In genomic region chr12:65015850-65016249, GRCh38 we compare ENCODE assay signal across 1 cellular context.
TF ChIP-seq lines count a peak whose summit lies in the region.

No MANE protein-coding gene starts in this region.

TF ChIP-seq in HepG2, 621 proteins besides CTCF, POLR2A, EP300 and RAD21 (continued from another document):
- TF ChIP-seq HNF1A (IDR thresholded peaks at IDR 0.05; ENCODE audit: low read depth): peak; percentile 68
- peak; percentile 29; the same call in 1 of the 2 replicates for TF ChIP-seq HNF1A (CRISPR knock-in tag; IDR thresholded peaks at IDR 0.05; ENCODE audit: borderline replicate concordance)
- TF ChIP-seq ATRX (CRISPR knock-in tag; IDR thresholded peaks at IDR 0.05; ENCODE audit: borderline replicate concordance): no peak
- TF ChIP-seq MBD4 (IDR thresholded peaks at IDR 0.05; ENCODE audit: borderline replicate concordance, low read length): no peak
- peak; percentile 94 for TF ChIP-seq HNF4A (CRISPR knock-in tag; IDR thresholded peaks at IDR 0.05)
- TF ChIP-seq CCDC6 (CRISPR knock-in tag; IDR thresholded peaks at IDR 0.05): no peak
- 0 out of 2 replicates have a peak, but pooled peaks have one; percentile 21 for TF ChIP-seq MAX (IDR thresholded peaks at IDR 0.05)
- TF ChIP-seq ATF7 (IDR thresholded peaks at IDR 0.05): no peak
- no peak for TF ChIP-seq ATF7 (CRISPR knock-in tag; IDR thresholded peaks at IDR 0.05)
- TF ChIP-seq CREM (IDR thresholded peaks at IDR 0.05): peak; percentile 53; the same call in 1 of the 2 replicates
- TF ChIP-seq CREM (CRISPR knock-in tag; IDR thresholded peaks at IDR 0.05): no peak
- TF ChIP-seq LCORL (IDR thresholded peaks at IDR 0.05): no peak
- TF ChIP-seq LCORL (CRISPR knock-in tag; IDR thresholded peaks at IDR 0.05): 0 out of 2 replicates have a peak, but pooled peaks have one; percentile 34
- TF ChIP-seq HOMEZ (CRISPR knock-in tag; IDR thresholded peaks at IDR 0.05; ENCODE audit: low read depth): peak; percentile 61; the same call in 1 of the 2 replicates
- TF ChIP-seq HNF4G (IDR thresholded peaks at IDR 0.05; ENCODE audit: borderline replicate concordance, low read depth, low read length): peak; percentile 91
- TF ChIP-seq HNF4G (CRISPR knock-in tag; IDR thresholded peaks at IDR 0.05; ENCODE audit: borderline replicate concordance, low read depth): no peak
- 0 out of 2 replicates have a peak, but pooled peaks have one; percentile 18 for TF ChIP-seq DPF2 (CRISPR knock-in tag; IDR thresholded peaks at IDR 0.05; ENCODE audit: borderline replicate concordance, low read depth)
- TF ChIP-seq TFDP2 (CRISPR knock-in tag; IDR thresholded peaks at IDR 0.05): no peak
- peak; percentile 71 for TF ChIP-seq ZMYM4 (CRISPR knock-in tag; IDR thresholded peaks at IDR 0.05)
- 0 out of 2 replicates have a peak, but pooled peaks have one; percentile 13 for TF ChIP-seq TCF7 (IDR thresholded peaks at IDR 0.05; ENCODE audit: low read depth)
- peak; percentile 40; the same call in 1 of the 2 replicates for TF ChIP-seq ETV5 (CRISPR knock-in tag; IDR thresholded peaks at IDR 0.05; ENCODE audit: borderline replicate concordance)
- TF ChIP-seq HDAC1 (CRISPR knock-in tag; IDR thresholded peaks at IDR 0.05): peak; percentile 30; the same call in 1 of the 2 replicates
- TF ChIP-seq NR2C2 (CRISPR knock-in tag; IDR thresholded peaks at IDR 0.05; ENCODE audit: borderline replicate concordance): no peak
- TF ChIP-seq ASH2L (IDR thresholded peaks at IDR 0.05; ENCODE audit: insufficient read length, low read depth, low read length): peak; percentile 88
- no peak for TF ChIP-seq GABPA (IDR thresholded peaks at IDR 0.05; ENCODE audit: low read depth, low read length)
- TF ChIP-seq GABPA (CRISPR knock-in tag; IDR thresholded peaks at IDR 0.05; ENCODE audit: low read depth): peak; percentile 18; the same call in 1 of the 2 replicates
- peak; percentile 45; the same call in 1 of the 2 replicates for TF ChIP-seq MIXL1 (CRISPR knock-in tag; IDR thresholded peaks at IDR 0.05)
- TF ChIP-seq KDM6A (CRISPR knock-in tag; IDR thresholded peaks at IDR 0.05; ENCODE audit: low read depth): peak; percentile 78
- TF ChIP-seq PATZ1 (CRISPR knock-in tag; IDR thresholded peaks at IDR 0.05): peak; percentile 25; the same call in 1 of the 2 replicates
- TF ChIP-seq SIX4 (CRISPR knock-in tag; IDR thresholded peaks at IDR 0.05): no peak
- TF ChIP-seq EHMT2 (IDR thresholded peaks at IDR 0.05; ENCODE audit: borderline replicate concordance, low read depth, low read length): peak; percentile 56; the same call in 1 of the 2 replicates
- peak; percentile 68; the same call in 1 of the 2 replicates for TF ChIP-seq AHDC1 (CRISPR knock-in tag; IDR thresholded peaks at IDR 0.05; ENCODE audit: borderline replicate concordance)
- TF ChIP-seq HNF1B (CRISPR knock-in tag; IDR thresholded peaks at IDR 0.05): 0 out of 2 replicates have a peak, but pooled peaks have one; percentile 20
- TF ChIP-seq ISL2 (CRISPR knock-in tag; IDR thresholded peaks at IDR 0.05): 0 out of 2 replicates have a peak, but pooled peaks have one; percentile 29
- TF ChIP-seq ZNF605 (CRISPR knock-in tag; IDR thresholded peaks at IDR 0.05): 0 out of 2 replicates have a peak, but pooled peaks have one; percentile 27
- TF ChIP-seq MED1 (CRISPR knock-in tag; IDR thresholded peaks at IDR 0.05): 0 out of 2 replicates have a peak, but pooled peaks have one; percentile 27
- TF ChIP-seq ZNF333 (CRISPR knock-in tag; IDR thresholded peaks at IDR 0.05; ENCODE audit: borderline replicate concordance): no peak
- TF ChIP-seq PAXIP1 (CRISPR knock-in tag; conservative IDR thresholded peaks at IDR 0.05): peak; percentile 93
- TF ChIP-seq ZNF768 (CRISPR knock-in tag; IDR thresholded peaks at IDR 0.05): no peak
- no peak for TF ChIP-seq SOX6 (IDR thresholded peaks at IDR 0.05)
- TF ChIP-seq SOX6 (CRISPR knock-in tag; IDR thresholded peaks at IDR 0.05): peak; percentile 51
